Comparison of ENCODE assay signal across 8 cellular contexts in the genomic region with DNA sequence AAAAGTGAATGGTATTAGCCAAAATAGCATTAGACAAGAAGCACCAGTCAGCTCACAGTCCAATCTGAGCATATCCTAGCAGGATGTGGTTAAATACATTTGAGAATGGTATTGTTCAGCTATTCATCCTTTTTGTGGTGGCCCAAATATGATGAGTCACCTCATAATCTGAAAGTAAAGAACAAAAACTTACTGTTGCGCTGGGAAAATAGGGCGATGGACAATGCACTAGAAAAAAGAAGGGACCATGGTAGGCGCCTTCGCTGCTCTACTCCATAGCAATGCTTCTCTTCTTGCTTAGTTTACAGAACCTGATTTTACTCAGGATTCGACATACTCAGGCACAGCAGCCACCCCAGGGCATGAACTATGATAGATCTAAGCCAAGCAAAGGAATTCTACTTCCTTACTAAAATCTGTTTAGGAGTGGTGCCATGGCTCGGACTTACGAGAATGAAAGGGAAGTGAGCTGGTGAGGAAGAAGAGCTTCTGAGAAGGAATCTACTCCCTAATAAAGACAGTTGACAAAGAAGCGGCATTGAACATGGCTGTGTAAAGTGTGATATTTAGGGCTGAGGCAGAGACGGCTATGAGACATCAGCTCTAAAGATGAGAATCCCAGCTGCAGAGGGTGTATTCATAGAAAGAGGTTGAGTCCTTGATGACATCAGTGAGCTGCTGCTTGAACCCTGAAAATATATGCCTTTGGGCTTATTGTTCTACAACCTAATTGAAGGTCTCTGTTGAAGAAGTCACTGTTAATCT. TPM values are rescaled to one million over a fixed set of nuclear protein-coding genes. Genes with fewer than 3 reads are reported as not detected.
DNase-seq lines count a peak whose midpoint lies in the region; ATAC-seq and TF ChIP-seq lines count a peak whose summit lies in the region.

No MANE protein-coding gene starts in this region.

- POLR2A ChIA-PET in OCI-LY7 (lab: Charles Lee) = no interaction called here

- 0 out of 2 replicates have a peak, but pooled peaks cover 5% of the 10 kb centered on the region for H4K20me1 ChIP-seq in OCI-LY7 (ENCODE audit: insufficient read depth, low read length)

- no peak overlapping the region for H2AFZ ChIP-seq in OCI-LY7 (ENCODE audit: low read length)

- no peaks in the 10 kb centered on the region for H3K9me2 ChIP-seq in OCI-LY7 (ENCODE audit: insufficient read depth, low read length)

- H3K4me2 ChIP-seq in OCI-LY7 (ENCODE audit: low read length) = 0 out of 2 replicates have a peak overlapping the region, but pooled peaks have one; percentile 11

- CTCF ChIA-PET in OCI-LY7 (lab: Charles Lee; ENCODE audit: unreplicated experiment) = no interaction called here

- intact Hi-C loops in OCI-LY7 (cut with micrococcal nuclease; ENCODE audit: unreplicated experiment) = no loop called here

- peak; percentile 96 for ATAC-seq in GM18508 (IDR thresholded peaks at IDR 0.05; ENCODE audit: insufficient read depth, unreplicated experiment)

- H3K4me3 ChIP-seq in HFF-Myc (replicated peaks; ENCODE audit: low read depth, low read length) (no peak overlapping the region), OCI-LY7 (ENCODE audit: low read depth, low read length, poor library complexity, severe bottlenecking) (no peak overlapping the region), right atrium auricular region (no peak overlapping the region)

- TF ChIP-seq POLR2A in erythroblast (IDR thresholded peaks at IDR 0.05; ENCODE audit: low read length) = no peak

- H3K27ac ChIP-seq in OCI-LY7 (ENCODE audit: low read depth, low read length, poor library complexity, severe bottlenecking) (no peak overlapping the region), right atrium auricular region (no peak overlapping the region)

- H3K36me3 ChIP-seq in OCI-LY7 (ENCODE audit: insufficient read depth, low read length) (no peaks in the 10 kb centered on the region), right atrium auricular region (no peaks in the 10 kb centered on the region)

- DNase-seq in HFF-Myc (ENCODE audit: extremely low read depth, low read depth) (peak; percentile 71), OCI-LY7 (ENCODE audit: low spot score) (peak; percentile 8), erythroblast (lab: John Stamatoyannopoulos, UW) (peak; percentile 28 to 47), putamen (ENCODE audit: low spot score) (no peak), right atrium auricular region (ENCODE audit: low spot score) (no peak), occipital lobe (lab: John Stamatoyannopoulos, UW) (no peak), GOT3 (lab: John Stamatoyannopoulos, UW) (no peak)

- no TSS peak for BruUV-seq in OCI-LY7 (replicated peaks; lab: Mats Ljungman, UMichigan)

- no peaks in the 10 kb centered on the region for H3K27me3 ChIP-seq in right atrium auricular region

- H3K9me3 ChIP-seq in OCI-LY7 (ENCODE audit: low read length) = no peaks in the 10 kb centered on the region
- no peaks in the 10 kb centered on the region for H3K9me3 ChIP-seq in right atrium auricular region

- H3K79me2 ChIP-seq in OCI-LY7 (ENCODE audit: insufficient read depth, low read depth, low read length) = no peaks in the 10 kb centered on the region

- H3K4me1 ChIP-seq in OCI-LY7 (ENCODE audit: insufficient read depth, low read length, poor library complexity, severe bottlenecking) = peaks cover 16% of the 10 kb centered on the region
- peaks cover 0 to 22% of the 10 kb centered on the region in 2 donors for H3K4me1 ChIP-seq in right atrium auricular region

- TF ChIP-seq CTCF in HFF-Myc (IDR thresholded peaks at IDR 0.05; ENCODE audit: low read depth, low read length, missing control alignments) (no peak), OCI-LY7 (conservative IDR thresholded peaks at IDR 0.05; ENCODE audit: low read length) (no peak), right atrium auricular region (IDR thresholded peaks at IDR 0.05) (no peak)

RNA-seq across cellular contexts. Expression of gene CILK1, which starts 13.0 kb away (rescaled TPM):
- total RNA-seq in OCI-LY7 (2014; rRNA removed; shearing (Covaris generic)) = 6.2 and 6.9 TPM in 2 replicates
- total RNA-seq in OCI-LY7 (2022) (13.7 and 17.8 TPM in 2 replicates), right atrium auricular region (1 to 10 TPM; 7.0 to 9.7 TPM), occipital lobe (34.5 TPM)

RNA-seq across cellular contexts. Expression of gene FBXO9, which starts 16.6 kb away (rescaled TPM):
- total RNA-seq in OCI-LY7 (2014; rRNA removed; shearing (Covaris generic)) = 20.5 and 23.5 TPM in 2 replicates
- total RNA-seq in OCI-LY7 (2022) = 67.7 and 80.2 TPM in 2 replicates
- 10 to 100 TPM; 35.8 to 50.5 TPM for total RNA-seq in right atrium auricular region
- total RNA-seq in occipital lobe = 54.7 TPM

RNA-seq across cellular contexts. Expression of gene GSTA4, which starts 53.5 kb away (rescaled TPM):
- total RNA-seq in OCI-LY7 (2014; rRNA removed; shearing (Covaris generic)) = 0.36 and 0.63 TPM in 2 replicates
- total RNA-seq in OCI-LY7 (2022) = 1.0 and 1.1 TPM in 2 replicates
- total RNA-seq in right atrium auricular region = 10 to 100 TPM in 1 of 2 donors, 1 to 10 TPM in 1; 9.3 to 12.1 TPM
- 145 TPM for total RNA-seq in occipital lobe

Comparison
In these comparisons a context has a peak if more than half of its experiments do, and no peak if none do; other contexts are left out.
1. DNase-seq: peak in HFF-Myc (single experiment), OCI-LY7 (single experiment) and erythroblast (2 of 2); none in putamen (single experiment), right atrium auricular region (single experiment), occipital lobe (single experiment) and GOT3 (single experiment).
2. RNA of gene GSTA4, which starts 53.5 kb away (total RNA-seq): 145 TPM in occipital lobe (single experiment); 9.3 to 12.1 TPM in right atrium auricular region and 0.36 to 1.1 TPM in OCI-LY7; every median in the first group is over 10 times any median in the second.